In genomic region chr3:119255214-119255613, GRCh38 we compare ENCODE assay signal across 22 cellular contexts.
"Had no signal": no experiment of that assay in that cellular context is flagged by ENCODE, and none has a peak within 500 bp of the region (broad histone marks: within the 10 kb centered on the region; RNA-seq: fewer than 3 reads in every experiment).

No MANE protein-coding gene starts in this region.

- H3K9me3 ChIP-seq: adrenal gland, Peyer's patch, SJSA1 had no signal

- H3K4me1 ChIP-seq: Peyer's patch had no signal

- H3K27me3 ChIP-seq: adrenal gland, Peyer's patch, SJSA1 had no signal

- H3K27ac ChIP-seq: adrenal gland, KMS-11, Peyer's patch, SJSA1 had no signal

- H3K9ac ChIP-seq: KMS-11 had no signal

- H3K36me3 ChIP-seq: adrenal gland, Peyer's patch, SJSA1 had no signal

- H3K4me3 ChIP-seq: adrenal gland, Peyer's patch, SJSA1 had no signal

- H3K4me2 ChIP-seq: KMS-11 had no signal

- DNase-seq: activated CD4-positive, alpha-beta memory T cell treated with anti-CD3 and anti-CD28 coated beads for 36 hours; activated CD4-positive, alpha-beta T cell treated with anti-CD3 and anti-CD28 coated beads, Interleukin-2, amount 10 ng/mL, durations not matched to agents 7 days and 5 days; activated CD4-positive, CD25-positive, alpha-beta regulatory T cell; activated CD8-positive, alpha-beta memory T cell treated with anti-CD3 and anti-CD28 coated beads, Interleukin-2, amount 50 U/mL, for 4 hours; activated naive CD4-positive, alpha-beta T cell treated with anti-CD3 and anti-CD28 coated beads, Interleukin-2, amount 50 U/mL, for 16 hours; activated naive CD8-positive, alpha-beta T cell treated with anti-CD3 and anti-CD28 coated beads, Interleukin-2, amount 10 ng/mL, durations not matched to agents 7 days and 5 days; activated T-cell treated with anti-CD3 and anti-CD28 coated beads, Interleukin-2, amount 50 U/mL, for 72 hours; adrenal gland; anterior cingulate cortex; cerebellar nuclear complex; NCI-H1105; NCI-H1436; NCI-H1694 treated with DMSO at 0.1 percent for 48 hours; NCI-H2029 treated with DMSO at 0.1 percent for 48 hours; NCI-H345; NCI-H510A treated with DMSO at 0.1 percent for 48 hours; Peyer's patch; SHP77; SW 1271 had no signal

- ATAC-seq: activated T-cell treated with anti-CD3 and anti-CD28 coated beads, Interleukin-2, amount 50 U/mL, for 72 hours; SK-N-SH treated with all-trans-retinoic acid at 6 μM for 48 hours had no signal
